10 cellular contexts compared by ENCODE assay signal in the genomic region with DNA sequence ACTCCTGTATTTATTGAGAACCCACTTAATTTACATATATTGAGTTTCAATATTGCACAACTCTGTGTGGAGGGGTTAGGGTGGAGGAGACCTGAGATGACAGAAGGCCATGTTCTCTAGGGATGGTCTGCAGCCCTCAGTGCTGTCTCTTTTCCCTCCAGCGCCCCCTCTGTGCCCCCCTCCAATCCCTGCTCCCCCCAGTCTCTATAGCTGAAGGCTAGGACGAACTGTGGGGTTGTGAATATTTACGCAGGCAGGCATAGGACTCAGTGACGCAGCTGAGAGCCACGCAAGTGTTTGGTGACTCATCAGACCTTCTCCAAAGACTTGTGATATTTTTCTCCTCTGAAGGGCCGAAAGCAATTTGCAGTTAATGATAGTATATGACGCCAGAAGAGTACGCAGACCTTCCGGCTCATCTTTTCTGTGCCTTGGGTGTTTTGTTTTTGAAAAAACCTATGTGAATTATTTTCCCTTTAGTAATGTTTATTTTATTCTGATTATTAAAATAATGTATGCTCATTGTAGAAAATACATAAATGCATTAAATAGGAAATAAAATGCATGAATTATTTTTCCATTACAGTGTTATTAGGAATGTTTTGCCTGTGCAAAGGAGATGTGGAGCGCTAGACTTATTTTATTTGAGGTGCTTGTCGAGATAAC. TPM values are rescaled to one million over a fixed set of nuclear protein-coding genes. Genes with fewer than 3 reads are reported as not detected.
DNase-seq lines count a peak whose midpoint lies in the region; ATAC-seq, FAIRE-seq and TF ChIP-seq lines count a peak whose summit lies in the region.
"Had no signal": no experiment of that assay in that cellular context is flagged by ENCODE, and none has a peak within 500 bp of the region (broad histone marks: within the 10 kb centered on the region; RNA-seq: fewer than 3 reads in every experiment).

No MANE protein-coding gene starts in this region.

- TF ChIP-seq CTCF in osteoblast (IDR thresholded peaks at IDR 0.05; ENCODE audit: extremely low read depth, low read depth, low read length) = no peak
- no peak for TF ChIP-seq CTCF in kidney (IDR thresholded peaks at IDR 0.05; ENCODE audit: borderline replicate concordance, extremely low read depth, insufficient read depth)

- FAIRE-seq in kidney (lab: Jason Lieb, UNC) = no peak

- H3K4me1 ChIP-seq in osteoblast (ENCODE audit: insufficient read depth, low read length) (peaks cover 14% of the 10 kb centered on the region), kidney (ENCODE audit: control insufficient read depth in 1 of 2, insufficient read depth in 1 of 2, low read depth in 1 of 2, low read length in 2 of 2) (peaks cover 0 to 2% of the 10 kb centered on the region in 2 donors)

- H3K27ac ChIP-seq in osteoblast (ENCODE audit: low read depth, low read length) (peak overlapping the region; percentile 75), kidney (ENCODE audit: low read depth in 2 of 2, low read length in 2 of 2) (no peak overlapping the region)

- H3K27me3 ChIP-seq in osteoblast (ENCODE audit: insufficient read depth, low read length) = no peaks in the 10 kb centered on the region

- H3K9ac ChIP-seq in kidney (ENCODE audit: low read length in 2 of 2) = no peak overlapping the region

- no peak overlapping the region for H3K4me2 ChIP-seq in osteoblast (ENCODE audit: insufficient read depth, low read length)

- H3K4me3 ChIP-seq in osteoblast (ENCODE audit: insufficient read depth, low read length) = no peak overlapping the region
- H3K4me3 ChIP-seq in kidney (ENCODE audit: low read length in 2 of 2) = no peak overlapping the region

- H3K79me2 ChIP-seq in osteoblast (ENCODE audit: insufficient read depth, low read length) = no peaks in the 10 kb centered on the region

- DNase-seq in EH (ENCODE audit: low read depth) = peak; percentile 72
- peak; percentile 79 for DNase-seq in NCI-H2227 (lab: John Stamatoyannopoulos, UW; ENCODE audit: unreplicated experiment)
- DNase-seq in brain pericyte (ENCODE audit: low read depth, low spot score) = peak; percentile 67
- peak; percentile 94 for DNase-seq in osteoblast (ENCODE audit: insufficient read length, low spot score, missing footprints)
- no peak for DNase-seq in HK-2 (ENCODE audit: unreplicated experiment)
- DNase-seq in kidney = no peak
- DNase-seq in COLO668 (lab: John Stamatoyannopoulos, UW; ENCODE audit: unreplicated experiment) = no peak
- DNase-seq: central memory CD4-positive, alpha-beta T cell; hippocampal formation had no signal

- no peaks in the 10 kb centered on the region for H3K36me3 ChIP-seq in osteoblast (ENCODE audit: insufficient read depth, low read length)
- no peaks in the 10 kb centered on the region for H3K36me3 ChIP-seq in kidney (ENCODE audit: control insufficient read depth in 1 of 2, insufficient read depth in 2 of 2, low read length in 2 of 2)

- peaks cover 4% of the 10 kb centered on the region for H4K20me1 ChIP-seq in osteoblast (ENCODE audit: insufficient read depth, low read length)

- ATAC-seq in GM18907 (IDR thresholded peaks at IDR 0.05; ENCODE audit: unreplicated experiment) = no peak

- intact Hi-C loops in kidney (cut with DNase I) = no loop called here

- H3K9me3 ChIP-seq in osteoblast (ENCODE audit: low read depth, low read length) (no peaks in the 10 kb centered on the region), kidney (ENCODE audit: control insufficient read depth in 1 of 2, low read length in 2 of 2) (no peaks in the 10 kb centered on the region)

- H2AFZ ChIP-seq in osteoblast (ENCODE audit: low read length) = no peak overlapping the region

RNA-seq across cellular contexts. Expression of gene WDR25, which starts 32.2 kb away (rescaled TPM):
- total RNA-seq in osteoblast = 18.0 and 22.1 TPM in 2 replicates
- 12.9 TPM for total RNA-seq in kidney
- polyA plus RNA-seq in kidney (ENCODE audit: insufficient read depth, low read depth, low replicate concordance) = 11.7 TPM

Comparison
In these comparisons a context has a peak if more than half of its experiments do, and no peak if none do; other contexts are left out.
1. DNase-seq: peak in EH (single experiment), NCI-H2227 (single experiment), brain pericyte (single experiment) and osteoblast (single experiment); none in HK-2 (single experiment), kidney (single experiment) and COLO668 (single experiment).